1 cellular context compared by ENCODE assay signal in the genomic region with DNA sequence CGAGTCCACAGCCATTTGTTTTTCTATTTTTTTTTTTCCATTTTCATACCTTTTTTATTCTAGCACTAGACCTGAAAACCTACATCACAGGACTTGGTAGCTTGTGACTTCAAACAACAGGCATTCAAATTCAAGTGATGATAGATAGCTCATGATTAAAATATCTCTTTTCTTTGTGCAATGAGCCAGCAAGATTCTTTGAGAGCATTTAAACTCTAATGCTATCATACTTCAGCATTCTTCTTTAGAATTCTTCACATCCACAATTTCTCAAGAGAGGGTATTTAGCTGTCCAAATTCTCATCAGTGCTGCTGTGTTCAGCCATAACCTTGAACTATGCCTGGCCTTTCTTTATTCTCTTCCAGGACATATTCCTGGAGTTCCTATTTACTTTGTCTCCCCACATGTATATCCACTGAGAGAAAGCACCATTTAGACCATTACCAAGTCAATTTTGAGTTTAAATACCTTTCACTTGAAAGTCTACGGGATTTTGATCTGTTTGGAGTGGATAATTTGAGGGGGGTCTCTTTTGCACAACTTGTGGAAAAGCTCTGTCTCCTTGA.
TF ChIP-seq lines count a peak whose summit lies in the region.

No MANE protein-coding gene starts in this region.

TF ChIP-seq in SK-N-SH, 30 proteins besides CTCF, POLR2A, EP300 and RAD21 (continued from another document):
- TF ChIP-seq, protein P1, sequence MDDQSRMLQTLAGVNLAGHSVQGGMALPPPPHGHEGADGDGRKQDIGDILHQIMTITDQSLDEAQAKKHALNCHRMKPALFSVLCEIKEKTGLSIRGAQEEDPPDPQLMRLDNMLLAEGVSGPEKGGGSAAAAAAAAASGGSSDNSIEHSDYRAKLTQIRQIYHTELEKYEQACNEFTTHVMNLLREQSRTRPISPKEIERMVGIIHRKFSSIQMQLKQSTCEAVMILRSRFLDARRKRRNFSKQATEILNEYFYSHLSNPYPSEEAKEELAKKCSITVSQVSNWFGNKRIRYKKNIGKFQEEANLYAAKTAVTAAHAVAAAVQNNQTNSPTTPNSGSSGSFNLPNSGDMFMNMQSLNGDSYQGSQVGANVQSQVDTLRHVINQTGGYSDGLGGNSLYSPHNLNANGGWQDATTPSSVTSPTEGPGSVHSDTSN (IDR thresholded peaks at IDR 0.05): peak; percentile 42; the same call in 1 of the 2 replicates
